8 cellular contexts compared by ENCODE assay signal in the genomic region with DNA sequence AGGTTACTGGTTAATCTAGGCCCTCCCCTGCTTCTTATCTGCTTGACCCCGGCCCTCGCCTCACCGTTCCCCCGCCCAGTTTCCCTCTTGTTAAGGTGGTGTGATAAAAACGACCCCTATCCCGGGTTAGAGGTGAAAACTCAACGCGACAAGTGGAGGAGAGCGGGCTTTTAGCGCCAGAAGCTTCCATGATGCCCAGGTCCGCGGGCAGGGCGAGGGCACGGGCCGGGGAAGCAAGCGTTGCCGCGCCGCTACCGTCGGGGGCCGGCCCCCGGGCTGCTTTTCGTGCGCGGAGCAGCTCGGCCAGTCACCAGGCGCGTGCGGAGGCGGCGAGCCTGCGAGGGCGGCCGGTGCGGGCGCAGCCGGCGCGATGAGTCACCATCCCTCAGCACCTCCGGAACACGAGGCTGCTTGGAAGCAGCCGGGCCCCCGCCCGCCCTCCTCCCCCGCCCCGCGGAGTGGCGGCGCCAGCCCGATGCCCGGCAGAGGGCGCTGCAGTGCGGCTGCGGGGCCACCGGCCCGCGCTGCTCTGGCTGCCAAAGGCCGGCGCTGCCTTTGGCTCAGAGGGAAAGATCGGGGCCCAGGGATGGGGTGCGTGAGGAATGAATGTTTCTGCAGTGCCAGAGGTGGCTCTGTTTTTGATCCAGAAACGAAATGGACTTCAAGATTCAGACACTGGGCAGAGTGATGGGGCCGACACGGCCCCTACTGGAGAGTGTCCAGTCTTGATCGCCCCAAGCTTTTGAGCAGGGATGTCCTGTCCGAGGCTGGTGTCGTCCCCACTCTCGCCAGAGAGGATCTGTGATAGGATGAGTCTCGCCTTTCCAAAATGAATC.
DNase-seq lines count a peak whose midpoint lies in the region; ATAC-seq and TF ChIP-seq lines count a peak whose summit lies in the region.

No MANE protein-coding gene starts in this region.

- DNase-seq in AG04449 (ENCODE audit: low read depth, low spot score) (no peak), NT2/D1 (ENCODE audit: low read depth, low spot score) (peak; percentile 76), activated T-cell treated with anti-CD3 and anti-CD28 coated beads for 1 hour (ENCODE audit: low read depth) (peak; percentile 68), epidermal melanocyte (ENCODE audit: insufficient read length, low spot score) (peak; percentile 61)
- peak; percentile 41 to 69 for DNase-seq in stimulated activated CD8-positive, alpha-beta memory T cell treated with anti-CD3 and anti-CD28 coated beads, Interleukin-4, amount 100 ng/mL, for 1 hour (ENCODE audit: low read depth in 2 of 2, low spot score in 1 of 2)

- CTCF ChIA-PET in AG04449 (lab: Yijun Ruan, JAX): interaction anchor here (0.6 to 9.9 kb wide), 17 partner anchors 9 to 220 kb away, joined by 3 to 155 read pairs (median 4); partner anchors contain the start of genes ERCC6L and RTL5

- no peaks in the 10 kb centered on the region for H3K9me3 ChIP-seq in NT2/D1 (ENCODE audit: insufficient read depth, low read length)
- no peaks in the 10 kb centered on the region for H3K9me3 ChIP-seq in mucosa of stomach (ENCODE audit: control insufficient read depth, low read length)

- H3K9ac ChIP-seq in NT2/D1 (ENCODE audit: insufficient read length, low read depth): peak overlapping the region; percentile 57
- H3K9ac ChIP-seq in mucosa of stomach (ENCODE audit: low read length): peak overlapping the region; percentile 39

- peak overlapping the region; percentile 32 for H3K4me3 ChIP-seq in AG04449 (ENCODE audit: low read depth, low read length)
- no peak overlapping the region for H3K4me3 ChIP-seq in NT2/D1 (ENCODE audit: insufficient read length, low read depth)
- peak overlapping the region; percentile 8 for H3K4me3 ChIP-seq in mucosa of stomach (ENCODE audit: low read length)

- H3K27me3 ChIP-seq in NT2/D1 (ENCODE audit: insufficient read depth, insufficient read length): peaks cover 14% of the 10 kb centered on the region
- H3K27me3 ChIP-seq in mucosa of stomach (ENCODE audit: control insufficient read depth, insufficient read depth, low read length): peaks cover 6% of the 10 kb centered on the region

- POLR2A ChIA-PET in AG04449 (lab: Yijun Ruan, JAX): interaction anchor here (0.6 to 1.0 kb wide), 3 partner anchors 11 to 259 kb away, joined by 3 to 4 read pairs (median 3); partner anchors contain the start of gene RPS4X

- peaks cover 13% of the 10 kb centered on the region for H3K36me3 ChIP-seq in NT2/D1 (ENCODE audit: insufficient read depth, insufficient read length, low read length)
- no peaks in the 10 kb centered on the region for H3K36me3 ChIP-seq in mucosa of stomach (ENCODE audit: control insufficient read depth, insufficient read depth, low read length)

- H3K4me1 ChIP-seq in NT2/D1 (ENCODE audit: insufficient read depth, insufficient read length) (peaks cover 2% of the 10 kb centered on the region), mucosa of stomach (ENCODE audit: control insufficient read depth, insufficient read depth, low read length) (peaks cover 12% of the 10 kb centered on the region)

- peak; percentile 44 for TF ChIP-seq CTCF in AG04449 (IDR thresholded peaks at IDR 0.05; ENCODE audit: insufficient read depth, low read length, missing control alignments)

- ATAC-seq in GM18520 (IDR thresholded peaks at IDR 0.05; ENCODE audit: unreplicated experiment) (peak; percentile 52), HG03354 (IDR thresholded peaks at IDR 0.05; ENCODE audit: poor library complexity, severe bottlenecking, unreplicated experiment) (peak; percentile 78)
